Comparison of ENCODE assay signal across 10 cellular contexts in the genomic region with DNA sequence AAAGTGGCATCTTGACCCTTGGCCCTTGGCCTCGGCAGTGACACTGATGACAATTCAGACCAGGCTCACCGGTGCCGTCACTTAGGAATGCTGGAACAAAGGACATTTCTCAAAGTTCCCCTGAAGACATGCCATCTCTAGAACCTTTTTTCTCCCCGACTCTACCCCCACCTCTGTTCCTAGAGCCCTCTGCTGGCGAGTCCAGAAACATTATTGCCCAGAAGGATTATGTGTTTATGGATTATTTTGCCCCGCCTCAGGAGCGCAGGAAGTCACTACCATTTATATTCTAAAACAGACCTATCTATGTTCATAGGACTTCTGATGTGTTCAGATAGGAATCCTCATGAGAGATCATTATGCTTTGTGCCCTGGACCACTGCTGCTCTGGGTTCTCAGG. TPM values are rescaled to one million over a fixed set of nuclear protein-coding genes. Genes with fewer than 3 reads are reported as not detected.
A peak's percentile ranks its signal among the peaks of the same experiment; 100 is the strongest.
DNase-seq lines count a peak whose midpoint lies in the region; ATAC-seq and TF ChIP-seq lines count a peak whose summit lies in the region.
"Had no signal": no experiment of that assay in that cellular context is flagged by ENCODE, and none has a peak within 500 bp of the region (broad histone marks: within the 10 kb centered on the region; RNA-seq: fewer than 3 reads in every experiment).

No MANE protein-coding gene starts in this region.

- H2BK120ac ChIP-seq in IMR-90 (ENCODE audit: low read depth, low read length): no peak overlapping the region

- no peak overlapping the region for H3K18ac ChIP-seq in IMR-90 (ENCODE audit: low read depth, low read length)

- H2AFZ ChIP-seq in IMR-90 (replicated peaks; ENCODE audit: low read length, poor library complexity): no peak overlapping the region

- H3K4ac ChIP-seq in IMR-90 (ENCODE audit: low read depth, low read length): no peak overlapping the region

- no peak overlapping the region for H3K9ac ChIP-seq in IMR-90 (ENCODE audit: low read depth, low read length)

- H3K27me3 ChIP-seq in BE2C (no peaks in the 10 kb centered on the region), IMR-90 (ENCODE audit: control insufficient read depth, insufficient read depth, low read length) (no peaks in the 10 kb centered on the region), ascending aorta (no peaks in the 10 kb centered on the region), right lobe of liver (no peaks in the 10 kb centered on the region)

- TF ChIP-seq CTCF in BE2C (IDR thresholded peaks at IDR 0.05; ENCODE audit: low read depth, low read length) (peak; percentile 50), IMR-90 (conservative IDR thresholded peaks at IDR 0.05; ENCODE audit: low read depth, low read length) (peak; percentile 47), ascending aorta (IDR thresholded peaks at IDR 0.05) (peak; percentile 20 to 35 (median 24)), right lobe of liver (IDR thresholded peaks at IDR 0.05) (peak; percentile 14 to 36 (median 30))

- H4K5ac ChIP-seq in IMR-90 (ENCODE audit: low read depth, low read length): no peak overlapping the region

- H3K9me3 ChIP-seq in BE2C (no peaks in the 10 kb centered on the region), IMR-90 (ENCODE audit: control insufficient read depth, insufficient read depth, low read length) (no peaks in the 10 kb centered on the region), ascending aorta (no peaks in the 10 kb centered on the region), right lobe of liver (no peaks in the 10 kb centered on the region)

- CTCF ChIA-PET in IMR-90 (lab: Yijun Ruan, JAX): interaction anchor here (0.6 kb wide), 1 partner anchor 1563 kb away, joined by 5 read pairs; no protein-coding TSS in a partner anchor

- dilution Hi-C loops in IMR-90 (cut with HindIII; ENCODE audit: low sequenced_read_pairs, unreplicated experiment): no loop called here

- H3K4me2 ChIP-seq in IMR-90 (ENCODE audit: low read depth, low read length): no peak overlapping the region

- no peak overlapping the region for H2BK20ac ChIP-seq in IMR-90 (ENCODE audit: low read depth, low read length)

- H4K91ac ChIP-seq in IMR-90 (ENCODE audit: insufficient read depth, low read depth, low read length): no peak overlapping the region

- H3K4me1 ChIP-seq in BE2C (no peaks in the 10 kb centered on the region), IMR-90 (ENCODE audit: control insufficient read depth, insufficient read depth, low read length) (no peaks in the 10 kb centered on the region; the same call in 1 of the 2 replicates), ascending aorta (peaks cover 3 to 6% of the 10 kb centered on the region in 2 donors), right lobe of liver (peaks cover 0 to 5% (median 0%) of the 10 kb centered on the region in 4 donors)

- ATAC-seq in IMR-90 (ENCODE audit: low read depth): peak; percentile 49; the same call in 1 of the 2 replicates
- ATAC-seq in right lobe of liver: peak; percentile 23 to 49 (median 32)
- no peak for ATAC-seq in HG03460 (IDR thresholded peaks at IDR 0.05; ENCODE audit: unreplicated experiment)
- no peak for ATAC-seq in HG02852 (IDR thresholded peaks at IDR 0.05; ENCODE audit: unreplicated experiment)

- H2AK5ac ChIP-seq in IMR-90 (ENCODE audit: low read depth, low read length): no peak overlapping the region

- no peak overlapping the region for H2BK15ac ChIP-seq in IMR-90 (ENCODE audit: low read depth, low read length)

- in situ Hi-C loops in IMR-90 (cut with MboI; ENCODE audit: low sequenced_read_pairs): no loop called here

- POLR2A ChIA-PET in IMR-90 (lab: Charles Lee; ENCODE audit: unreplicated experiment): no interaction called here

- no peak overlapping the region for H2AK9ac ChIP-seq in IMR-90 (replicated peaks; ENCODE audit: low read depth, low read length, poor library complexity)

- WGBS in IMR-90 (ENCODE audit: extremely low coverage in 2 of 2, insufficient read length in 1 of 2), 2 experiments: 100% methylated on average over 1 of the region's 7 CpGs; no CpG with 5 or more reads in 1 of the 2 experiments
- 52% methylated on average over 7 of the region's 7 CpGs for WGBS in right lobe of liver (ENCODE audit: insufficient coverage, low coverage, low lambda C conversion rate, missing lambda C conversion rate)

- intact Hi-C loops in IMR-90 (cut with micrococcal nuclease): loop anchor here (2.0 kb wide), 1 partner anchor 341 kb away; no protein-coding TSS in a partner anchor
- intact Hi-C loops in ascending aorta (cut with DNase I): no loop called here
- intact Hi-C loops in right lobe of liver (cut with DNase I): no loop called here

- H4K20me1 ChIP-seq in IMR-90 (ENCODE audit: insufficient read depth, low read length): peaks cover 3% of the 10 kb centered on the region; the same call in 1 of the 2 replicates

- H2BK5ac ChIP-seq in IMR-90 (ENCODE audit: low read depth, low read length, poor library complexity, severe bottlenecking): no peak overlapping the region

- H3K27ac ChIP-seq in IMR-90 (ENCODE audit: insufficient read depth, low read length) (no peak overlapping the region), ascending aorta (peak overlapping the region in 1 of 2 donors; percentile 48), right lobe of liver (no peak overlapping the region)

- BruUV-seq in IMR-90 (replicated peaks; lab: Mats Ljungman, UMichigan): no TSS peak

- H4K8ac ChIP-seq in IMR-90 (ENCODE audit: low read depth in 2 of 2, low read length in 2 of 2): no peak overlapping the region

- H3K79me1 ChIP-seq in IMR-90 (ENCODE audit: low read depth in 1 of 2, low read length in 2 of 2): peaks cover 3 to 6% of the 10 kb centered on the region in 2 experiments; a peak in 2 of 4 replicates

- H3K14ac ChIP-seq in IMR-90 (replicated peaks; ENCODE audit: low read depth, low read length): no peak overlapping the region

- TF ChIP-seq POLR2A in IMR-90 (IDR thresholded peaks at IDR 0.05; ENCODE audit: low read depth, low read length) (no peak), right lobe of liver (IDR thresholded peaks at IDR 0.05) (no peak)

- H3K4me3 ChIP-seq in BE2C (ENCODE audit: low read depth, low read length) (no peak overlapping the region), IMR-90 (ENCODE audit: insufficient read depth, low read depth, low read length) (no peak overlapping the region), ascending aorta (no peak overlapping the region), right lobe of liver (no peak overlapping the region)

- DNase-seq in BE2C (peak; percentile 37), IMR-90 (peak; percentile 27), ascending aorta (ENCODE audit: low spot score in 2 of 2) (no peak), right lobe of liver (no peak), 8988T (no peak), AG08396 (ENCODE audit: low spot score) (no peak)
- DNase-seq: NCI-H774; stimulated activated CD4-positive, alpha-beta T cell treated with anti-CD3 and anti-CD28 coated beads, Interleukin-4, amount 100 ng/mL, for 4 hours had no signal

- H3K9me1 ChIP-seq in IMR-90 (ENCODE audit: insufficient read depth, low read length): 0 out of 2 replicates have a peak, but pooled peaks cover 2% of the 10 kb centered on the region

- no peak overlapping the region for H3K56ac ChIP-seq in IMR-90 (ENCODE audit: extremely low read depth, insufficient read depth, low read length)

- peaks cover 43% of the 10 kb centered on the region for H3K36me3 ChIP-seq in BE2C
- peaks cover 37% of the 10 kb centered on the region for H3K36me3 ChIP-seq in IMR-90 (ENCODE audit: control insufficient read depth, insufficient read depth, low read length)
- H3K36me3 ChIP-seq in ascending aorta: peaks cover 42% of the 10 kb centered on the region in 2 donors
- H3K36me3 ChIP-seq in right lobe of liver: peaks cover 0 to 26% (median 10%) of the 10 kb centered on the region in 4 donors

- H3K23ac ChIP-seq in IMR-90 (ENCODE audit: low read depth, low read length): no peak overlapping the region

- TF ChIP-seq RAD21 in IMR-90 (IDR thresholded peaks at IDR 0.05; ENCODE audit: low read length): peak; percentile 42; the same call in 1 of the 2 replicates

TF ChIP-seq in IMR-90, 13 proteins besides CTCF, POLR2A, EP300 and RAD21:
- TF ChIP-seq SMC3 (IDR thresholded peaks at IDR 0.05; ENCODE audit: low read depth, low read length): peak; percentile 44
- 0 out of 2 replicates have a peak, but pooled peaks have one; percentile 42 for TF ChIP-seq MAZ (IDR thresholded peaks at IDR 0.05; ENCODE audit: borderline replicate concordance, low read depth, low read length)
- TF ChIP-seq MAFK (IDR thresholded peaks at IDR 0.05; ENCODE audit: low read depth, low read length): no peak

RNA-seq across cellular contexts. Expression of gene SHISA4, which starts 12.6 kb away (rescaled TPM):
- 3.2 TPM for polyA plus RNA-seq in BE2C (2012; ENCODE audit: insufficient read depth, insufficient read length, low read depth)
- total RNA-seq in IMR-90 (2012; rRNA removed): 10.0 and 11.1 TPM in 2 replicates
- polyA plus RNA-seq in IMR-90 (2012; rRNA removed): 34.8 and 47.8 TPM in 2 replicates
- 29.9 and 53.0 TPM in 2 replicates for polyA plus RNA-seq in IMR-90 (2012; cell fraction: cytosol; rRNA removed)
- polyA plus RNA-seq in IMR-90 (2012; cell fraction: nucleus; rRNA removed; ENCODE audit: low replicate concordance): 15.0 and 28.3 TPM in 2 replicates
- 62.5 TPM for total RNA-seq in ascending aorta
- total RNA-seq in right lobe of liver: 1 to 10 TPM; 2.5 to 8.1 (median 4.8) TPM

RNA-seq across cellular contexts. Expression of gene IPO9, which starts 47.2 kb away (rescaled TPM):
- polyA plus RNA-seq in BE2C (2012; ENCODE audit: insufficient read depth, insufficient read length, low read depth): 39.1 TPM
- total RNA-seq in IMR-90 (2012; rRNA removed): 13.9 and 14.0 TPM in 2 replicates
- polyA plus RNA-seq in IMR-90 (2012; rRNA removed): 23.4 and 29.6 TPM in 2 replicates
- 10.4 and 14.0 TPM in 2 replicates for polyA plus RNA-seq in IMR-90 (2012; cell fraction: cytosol; rRNA removed)
- 18.1 and 35.9 TPM in 2 replicates for polyA plus RNA-seq in IMR-90 (2012; cell fraction: nucleus; rRNA removed; ENCODE audit: low replicate concordance)
- 9.3 TPM for total RNA-seq in ascending aorta
- total RNA-seq in right lobe of liver: 10 to 100 TPM; 10.3 to 21.7 (median 19.1) TPM

Comparison
In these comparisons a context has a peak if more than half of its experiments do, and no peak if none do; other contexts are left out.
1. DNase-seq: peak in BE2C (single experiment) and IMR-90 (single experiment); none in ascending aorta (0 of 2), right lobe of liver (0 of 3), 8988T (single experiment) and AG08396 (single experiment).
2. ATAC-seq: peak in IMR-90 (single experiment) and right lobe of liver (4 of 4); none in HG03460 (single experiment) and HG02852 (single experiment).
3. Peak in every context shown above with its lines, with median percentiles within 50 percentile points of each other: CTCF ChIP-seq.